In the genomic region with DNA sequence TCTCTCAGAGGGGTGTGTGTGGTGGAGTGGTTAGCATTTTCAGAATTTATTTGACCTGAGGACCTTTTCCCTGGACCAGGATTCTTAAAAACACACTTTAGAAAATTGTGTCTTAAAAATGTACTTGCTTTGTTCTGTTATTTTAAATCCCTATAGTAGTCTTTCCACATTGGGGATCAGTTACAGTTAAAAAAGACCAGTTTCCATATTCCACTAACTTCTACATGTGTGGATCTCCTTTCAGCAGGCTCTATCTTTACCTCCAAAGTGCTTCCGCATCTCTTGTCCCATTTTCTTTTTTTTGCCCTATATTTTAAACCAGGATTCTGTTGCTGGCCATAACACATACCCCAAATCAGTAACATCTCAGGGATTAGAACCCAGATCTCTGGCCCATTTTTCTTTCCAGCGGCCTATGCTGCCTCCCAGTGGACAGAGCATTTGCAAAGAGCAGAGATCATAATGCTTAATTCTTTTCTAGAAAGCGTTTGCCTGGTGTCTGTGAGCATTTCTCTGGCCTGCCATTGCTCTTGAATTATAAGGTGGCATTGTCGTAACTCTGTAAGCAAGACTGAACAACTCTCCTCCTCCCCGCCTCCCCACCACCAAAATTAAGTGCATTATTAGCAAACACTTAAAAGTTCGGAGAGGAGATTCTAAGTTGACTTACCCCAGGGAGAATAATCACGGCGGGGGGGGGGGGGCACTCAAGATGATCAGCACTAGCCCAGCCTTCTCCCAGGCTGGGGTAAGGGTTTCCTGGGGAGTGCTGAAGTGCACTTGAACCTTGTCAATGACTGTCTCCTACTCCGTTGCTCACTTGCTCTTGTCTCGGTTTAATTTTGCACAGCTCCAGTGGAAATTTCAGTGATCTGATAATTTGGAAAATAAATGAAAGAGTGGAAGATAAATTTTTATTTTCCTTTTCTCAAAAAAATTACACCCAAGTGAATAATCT, we compare ENCODE assay signal across 8 cellular contexts. TPM values are rescaled to one million over a fixed set of nuclear protein-coding genes. Genes with fewer than 3 reads are reported as not detected.
DNase-seq lines count a peak whose midpoint lies in the region; ATAC-seq and TF ChIP-seq lines count a peak whose summit lies in the region.

No MANE protein-coding gene starts in this region.

- WGBS in mammary epithelial cell (ENCODE audit: low coverage, missing lambda C conversion rate): 70% methylated on average over 8 of the region's 10 CpGs

- in situ Hi-C loops in mammary epithelial cell (cut with MboI; ENCODE audit: low sequenced_read_pairs in 2 of 2): no loop called here

- no peak overlapping the region for H3K4me3 Mint-ChIP-seq in neural crest cell

- peaks cover 27% of the 10 kb centered on the region for H3K4me1 Mint-ChIP-seq in neural crest cell

- H3K79me2 ChIP-seq in mammary epithelial cell (ENCODE audit: insufficient read depth, low read length): no peaks in the 10 kb centered on the region

- TF ChIP-seq CTCF in mammary epithelial cell (conservative IDR thresholded peaks at IDR 0.05 in 1 of 2, IDR thresholded peaks at IDR 0.05 in 1 of 2; ENCODE audit: extremely low read depth in 1 of 2, insufficient read depth in 1 of 2, low read depth in 1 of 2, low read length in 2 of 2): peak; percentile 65 to 73
- peak; percentile 67 for TF ChIP-seq CTCF in neural crest cell (conservative IDR thresholded peaks at IDR 0.05)

- no peaks in the 10 kb centered on the region for H3K36me3 ChIP-seq in mammary epithelial cell (ENCODE audit: insufficient read depth, low read length)

- CTCF ChIA-PET in mammary epithelial cell (lab: Charles Lee; ENCODE audit: low non-redundant PET): no interaction called here

- H3K36me3 Mint-ChIP-seq in neural crest cell (ENCODE audit: low read depth): peaks cover 2% of the 10 kb centered on the region

- H3K27ac Mint-ChIP-seq in neural crest cell (ENCODE audit: unreplicated experiment): no peak overlapping the region

- no peak overlapping the region for H2AFZ ChIP-seq in mammary epithelial cell (ENCODE audit: low read depth, low read length)

- intact Hi-C loops in mammary epithelial cell (cut with micrococcal nuclease): loop anchor here (1.0 to 10.0 kb wide), 6 partner anchors 107 to 1203 kb away; no protein-coding TSS in a partner anchor

- no peaks in the 10 kb centered on the region for H4K20me1 ChIP-seq in mammary epithelial cell (ENCODE audit: insufficient read depth, low read length)

- ATAC-seq in HG03280 (IDR thresholded peaks at IDR 0.05; ENCODE audit: unreplicated experiment): no peak
- ATAC-seq in HG03175 (IDR thresholded peaks at IDR 0.05; ENCODE audit: unreplicated experiment): no peak
- no peak for ATAC-seq in GM21390 (IDR thresholded peaks at IDR 0.05; ENCODE audit: unreplicated experiment)

- H3K27me3 Mint-ChIP-seq in neural crest cell (ENCODE audit: low read depth): no peaks in the 10 kb centered on the region

- H3K9me3 Mint-ChIP-seq in neural crest cell: no peaks in the 10 kb centered on the region

- no peak overlapping the region for H3K9ac ChIP-seq in mammary epithelial cell (ENCODE audit: insufficient read depth, low read length)

- peaks cover 8% of the 10 kb centered on the region for H3K4me1 ChIP-seq in mammary epithelial cell (ENCODE audit: insufficient read depth, low read length)

- no peak overlapping the region for H3K27ac ChIP-seq in mammary epithelial cell (ENCODE audit: insufficient read depth, low read depth, low read length)

- DNase-seq in EH (ENCODE audit: low read depth): peak; percentile 51
- peak; percentile 88 for DNase-seq in NCI-H187 treated with DMSO at 0.1 percent for 48 hours (lab: John Stamatoyannopoulos, UW)
- DNase-seq in mammary epithelial cell: peak; percentile 18
- peak; percentile 17 for DNase-seq in neural crest cell (ENCODE audit: low read depth, low spot score)
- DNase-seq in NK-92 treated with Interleukin-12 subunit alpha and Interleukin-12 subunit beta, amount 100 ng/mL, for 24 hours (lab: John Stamatoyannopoulos, UW): no peak

- no peak overlapping the region for H3K4me3 ChIP-seq in mammary epithelial cell (replicated peaks in 1 of 3; ENCODE audit: insufficient read depth in 1 of 3, low read depth in 2 of 3, low read length in 3 of 3)

- no peak overlapping the region for H3K4me2 ChIP-seq in mammary epithelial cell (ENCODE audit: insufficient read depth, low read depth, low read length)

- no peaks in the 10 kb centered on the region for H3K9me3 ChIP-seq in mammary epithelial cell (replicated peaks; ENCODE audit: insufficient read depth, low read length)

- dilution Hi-C loops in mammary epithelial cell (cut with HindIII; ENCODE audit: low sequenced_read_pairs): no loop called here

- BruUV-seq in mammary epithelial cell (replicated peaks; lab: Mats Ljungman, UMichigan): no TSS peak

- no peaks in the 10 kb centered on the region for H3K27me3 ChIP-seq in mammary epithelial cell (ENCODE audit: insufficient read depth, low read length)

RNA-seq across cellular contexts. Expression of a gene that starts 58.9 kb away (rescaled TPM):
- total RNA-seq in mammary epithelial cell (10 to 100 TPM; 10.2 to 14.8 TPM), neural crest cell (68.9 and 71.7 TPM in 2 replicates)
- polyA plus RNA-seq in mammary epithelial cell: 4.9 TPM
- polyA minus RNA-seq in mammary epithelial cell: 6.4 TPM
